ENCODE assay signal across 21 cellular contexts in genomic region chr11:20934521-20934920, GRCh38.
"Had no signal": no experiment of that assay in that cellular context is flagged by ENCODE, and none has a peak within 500 bp of the region (broad histone marks: within the 10 kb centered on the region; RNA-seq: fewer than 3 reads in every experiment).

No MANE protein-coding gene starts in this region.

- H3K27me3 Mint-ChIP-seq: IgD-negative memory B cell, T-cell had no signal

- H3K4me2 ChIP-seq: KMS-11, SK-N-SH had no signal

- H3K9me3 ChIP-seq: SK-N-SH had no signal

- H3K4me3 Mint-ChIP-seq: T-cell; T-helper 1 cell treated with Interleukin-12 subunit alpha and Interleukin-12 subunit beta and Interleukin-4 antibody, amounts not matched to agents 30 μg/mL and 1 μg/mL, for 36 hours had no signal

- H3K9me3 Mint-ChIP-seq: T-helper 1 cell treated with Interleukin-12 subunit alpha and Interleukin-12 subunit beta and Interleukin-4 antibody, amounts not matched to agents 30 μg/mL and 1 μg/mL, for 36 hours had no signal

- DNase-seq: Kasumi-1, MM.1S, NCI-H1092 treated with DMSO at 0.1 percent for 48 hours, NCI-H1436, NCI-H1930, NCI-H2081, NCI-H2107, NCI-H2227 treated with DMSO at 0.1 percent for 48 hours, NCI-H510A, NCI-H526 treated with DMSO at 0.1 percent for 48 hours, NCI-H774, RPMI8226, SHP77, SK-N-SH, SW 1271, T-cell had no signal

- H3K27ac Mint-ChIP-seq: IgD-negative memory B cell; T-cell; T-helper 1 cell treated with Interleukin-12 subunit alpha and Interleukin-12 subunit beta and Interleukin-4 antibody, amounts not matched to agents 30 μg/mL and 1 μg/mL, for 36 hours had no signal

- H3K36me3 Mint-ChIP-seq: IgD-negative memory B cell, T-cell had no signal

- ATAC-seq: K562, T-cell had no signal

- H3K4me1 Mint-ChIP-seq: IgD-negative memory B cell, T-cell had no signal

- H3K27ac ChIP-seq: HL-60, KMS-11 had no signal

- H3K4me3 ChIP-seq: K562 had no signal
